Comparison of ENCODE assay signal across 1 cellular context in genomic region chr17:48037924-48038323, GRCh38.
TF ChIP-seq lines count a peak whose summit lies in the region.

No MANE protein-coding gene starts in this region.

TF ChIP-seq in IMR-90, 13 proteins besides CTCF, POLR2A, EP300 and RAD21 (continued from another document):
- no peak for TF ChIP-seq CEBPB (IDR thresholded peaks at IDR 0.05; ENCODE audit: low read depth, low read length)
- no peak for TF ChIP-seq MXI1 (IDR thresholded peaks at IDR 0.05; ENCODE audit: borderline replicate concordance, low read depth, low read length)
- no peak for TF ChIP-seq SMC3 (IDR thresholded peaks at IDR 0.05; ENCODE audit: low read depth, low read length)
TF ChIP-seq in IMR-90: peak in this region for 0.
